Comparison of ENCODE assay signal across 16 cellular contexts in genomic region chr9:135104761-135105160, GRCh38. TPM values are rescaled to one million over a fixed set of nuclear protein-coding genes. Genes with fewer than 3 reads are reported as not detected.
"Had no signal": no experiment of that assay in that cellular context is flagged by ENCODE, and none has a peak within 500 bp of the region (broad histone marks: within the 10 kb centered on the region; RNA-seq: fewer than 3 reads in every experiment).

No MANE protein-coding gene starts in this region.

- FAIRE-seq: RCC 7860 had no signal

- H3K4me3 ChIP-seq: MG63, SJSA1, SK-N-MC had no signal

- DNase-seq: KBM-7, MG63, NCI-H1092 treated with DMSO at 0.1 percent for 48 hours, NCI-H1436, NCI-H2029, NCI-H2081 treated with DMSO at 0.1 percent for 48 hours, NCI-H345, NCI-H446 treated with DMSO at 0.1 percent for 48 hours, NCI-H510A treated with DMSO at 0.1 percent for 48 hours, NCI-H526, SIG-M5 had no signal

- H3K4me1 ChIP-seq: SJSA1 had no signal

- H3K9me3 ChIP-seq: MG63, SJSA1 had no signal

- H3K27me3 ChIP-seq: MG63, SJSA1 had no signal

- H3K27ac ChIP-seq: SJSA1, SK-N-MC had no signal

- H3K36me3 ChIP-seq: MG63, SJSA1 had no signal

RNA-seq across cellular contexts. Expression of gene OLFM1, which starts 17.3 kb away (rescaled TPM):
- total RNA-seq: HT-29, LHCN-M2 had no signal
